ENCODE assay signal across 9 cellular contexts in genomic region chr22:24060375-24060788, GRCh38. TPM values are rescaled to one million over a fixed set of nuclear protein-coding genes. Genes with fewer than 3 reads are reported as not detected.
DNase-seq lines count a peak whose midpoint lies in the region; ATAC-seq lines count a peak whose summit lies in the region.
"Had no signal": no experiment of that assay in that cellular context is flagged by ENCODE, and none has a peak within 500 bp of the region (broad histone marks: within the 10 kb centered on the region; RNA-seq: fewer than 3 reads in every experiment).

No MANE protein-coding gene starts in this region.

- DNase-seq in activated naive CD4-positive, alpha-beta T cell treated with anti-CD3 and anti-CD28 coated beads, Interleukin-2, amount 10 ng/mL, durations not matched to agents 7 days and 5 days, result no peak
- DNase-seq in activated naive CD4-positive, alpha-beta T cell treated with anti-CD3 and anti-CD28 coated beads for 36 hours, result no peak
- DNase-seq in amniotic stem cell (lab: John Stamatoyannopoulos, UW) (peak; percentile 64), right cardiac atrium (peak in 1 of 3 donors; percentile 27), ureter (ENCODE audit: low spot score) (peak; percentile 67), KBM-7 (no peak), NCI-H526 (lab: John Stamatoyannopoulos, UW) (no peak), NCI-H1048 (lab: John Stamatoyannopoulos, UW) (no peak)
- DNase-seq: DMS 273 treated with DMSO at 0.1 percent for 48 hours had no signal

- H3K27ac Mint-ChIP-seq in activated naive CD4-positive, alpha-beta T cell treated with anti-CD3 and anti-CD28 coated beads, Interleukin-2, amount 10 ng/mL, durations not matched to agents 7 days and 5 days, result peak overlapping the region; percentile 38
- H3K27ac Mint-ChIP-seq in activated naive CD4-positive, alpha-beta T cell treated with anti-CD3 and anti-CD28 coated beads for 36 hours, result no peak overlapping the region

- peaks cover 8% of the 10 kb centered on the region for H3K4me1 Mint-ChIP-seq in activated naive CD4-positive, alpha-beta T cell treated with anti-CD3 and anti-CD28 coated beads, Interleukin-2, amount 10 ng/mL, durations not matched to agents 7 days and 5 days
- H3K4me1 Mint-ChIP-seq in activated naive CD4-positive, alpha-beta T cell treated with anti-CD3 and anti-CD28 coated beads for 36 hours (ENCODE audit: low read depth), result peaks cover 6% of the 10 kb centered on the region

- H3K4me3 ChIP-seq in right cardiac atrium (ENCODE audit: low read length), result no peak overlapping the region

- in situ Hi-C loops in KBM-7 (cut with MboI; ENCODE audit: low pct_unique_long_range_greater_than_20kb, low sequenced_read_pairs), result no loop called here

- ATAC-seq in right cardiac atrium, result peak; percentile 80 to 87

- no peaks in the 10 kb centered on the region for H3K9me3 Mint-ChIP-seq in activated naive CD4-positive, alpha-beta T cell treated with anti-CD3 and anti-CD28 coated beads, Interleukin-2, amount 10 ng/mL, durations not matched to agents 7 days and 5 days
- H3K9me3 Mint-ChIP-seq in activated naive CD4-positive, alpha-beta T cell treated with anti-CD3 and anti-CD28 coated beads for 36 hours, result no peaks in the 10 kb centered on the region

- CTCF ChIA-PET in activated naive CD4-positive, alpha-beta T cell treated with anti-CD3 and anti-CD28 coated beads, Interleukin-2, amount 10 ng/mL, durations not matched to agents 7 days and 5 days (lab: Charles Lee), result interaction anchor here (0.7 to 1.7 kb wide), 2 partner anchors 35 to 115 kb away, joined by 3 to 5 read pairs; no protein-coding TSS in a partner anchor
- CTCF ChIA-PET in activated naive CD4-positive, alpha-beta T cell treated with anti-CD3 and anti-CD28 coated beads for 36 hours (lab: Charles Lee), result no interaction called here

- peaks cover 76% of the 10 kb centered on the region for H3K36me3 Mint-ChIP-seq in activated naive CD4-positive, alpha-beta T cell treated with anti-CD3 and anti-CD28 coated beads, Interleukin-2, amount 10 ng/mL, durations not matched to agents 7 days and 5 days
- peaks cover 51% of the 10 kb centered on the region for H3K36me3 Mint-ChIP-seq in activated naive CD4-positive, alpha-beta T cell treated with anti-CD3 and anti-CD28 coated beads for 36 hours (ENCODE audit: low read depth)

- H3K4me1 ChIP-seq in right cardiac atrium (ENCODE audit: control insufficient read depth, insufficient read depth, low read length), result peaks cover 11% of the 10 kb centered on the region

- H3K27me3 Mint-ChIP-seq in activated naive CD4-positive, alpha-beta T cell treated with anti-CD3 and anti-CD28 coated beads, Interleukin-2, amount 10 ng/mL, durations not matched to agents 7 days and 5 days, result no peaks in the 10 kb centered on the region
- no peaks in the 10 kb centered on the region for H3K27me3 Mint-ChIP-seq in activated naive CD4-positive, alpha-beta T cell treated with anti-CD3 and anti-CD28 coated beads for 36 hours (ENCODE audit: low read depth)

- 39% methylated on average over 5 of the region's 5 CpGs for WGBS in right cardiac atrium

- peak overlapping the region; percentile 80 for H3K27ac ChIP-seq in right cardiac atrium (ENCODE audit: low read length)

- intact Hi-C loops in activated naive CD4-positive, alpha-beta T cell treated with anti-CD3 and anti-CD28 coated beads for 36 hours (cut with micrococcal nuclease), result no loop called here
- intact Hi-C loops in right cardiac atrium (cut with DNase I), result no loop called here

- no peaks in the 10 kb centered on the region for H3K9me3 ChIP-seq in right cardiac atrium (ENCODE audit: control insufficient read depth, low read length)

- H3K4me3 Mint-ChIP-seq in activated naive CD4-positive, alpha-beta T cell treated with anti-CD3 and anti-CD28 coated beads, Interleukin-2, amount 10 ng/mL, durations not matched to agents 7 days and 5 days, result no peak overlapping the region
- no peak overlapping the region for H3K4me3 Mint-ChIP-seq in activated naive CD4-positive, alpha-beta T cell treated with anti-CD3 and anti-CD28 coated beads for 36 hours

- H3K27me3 ChIP-seq in right cardiac atrium (ENCODE audit: control insufficient read depth, insufficient read depth), result no peaks in the 10 kb centered on the region

RNA-seq across cellular contexts. Expression of gene CABIN1, which starts 49.3 kb away (rescaled TPM):
- 10 to 100 TPM; 74.6 to 82.0 TPM for total RNA-seq in activated naive CD4-positive, alpha-beta T cell treated with anti-CD3 and anti-CD28 coated beads for 36 hours
- 10 to 100 TPM; 34.7 to 48.6 (median 46.0) TPM for total RNA-seq in right cardiac atrium
- 31.8 TPM for polyA plus RNA-seq in right cardiac atrium
- 117 TPM for total RNA-seq in ureter

RNA-seq across cellular contexts. Expression of gene GSTT4, which starts 55.1 kb away (rescaled TPM):
- total RNA-seq in activated naive CD4-positive, alpha-beta T cell treated with anti-CD3 and anti-CD28 coated beads for 36 hours, result not detected
- total RNA-seq in right cardiac atrium, result not detected
- not detected for polyA plus RNA-seq in right cardiac atrium
- total RNA-seq in ureter, result not detected

Comparison
In these comparisons a context has a peak if more than half of its experiments do, and no peak if none do; other contexts are left out.
1. DNase-seq: peak in amniotic stem cell (single experiment) and ureter (single experiment); none in activated naive CD4-positive, alpha-beta T cell treated with anti-CD3 and anti-CD28 coated beads, Interleukin-2, amount 10 ng/mL, durations not matched to agents 7 days and 5 days (single experiment), activated naive CD4-positive, alpha-beta T cell treated with anti-CD3 and anti-CD28 coated beads for 36 hours (single experiment), KBM-7 (single experiment), NCI-H526 (0 of 2) and NCI-H1048 (single experiment).